In genomic region chr16:709651-710499, GRCh38 we compare ENCODE assay signal across 8 cellular contexts. TPM values are rescaled to one million over a fixed set of nuclear protein-coding genes. Genes with fewer than 3 reads are reported as not detected.
DNase-seq lines count a peak whose midpoint lies in the region; ATAC-seq and TF ChIP-seq lines count a peak whose summit lies in the region.

No MANE protein-coding gene starts in this region.

- peaks cover 45% of the 10 kb centered on the region for H3K27me3 ChIP-seq in adipocyte (replicated peaks; ENCODE audit: control insufficient read depth, insufficient read depth, low read length)

- H3K27me3 Mint-ChIP-seq in T-helper 2 cell treated with Interferon-gamma antibody and Interleukin-4, amounts not matched to agents 5 μg/mL and 100 μg/mL, for 36 hours (ENCODE audit: low read depth): peaks cover 42% of the 10 kb centered on the region
- peaks cover 8 to 17% of the 10 kb centered on the region in 2 donors for H3K27me3 Mint-ChIP-seq in natural killer cell (ENCODE audit: low read depth in 2 of 2)

- TF ChIP-seq CTCF in natural killer cell (IDR thresholded peaks at IDR 0.05): no peak

- no peak overlapping the region for H3K27ac Mint-ChIP-seq in T-helper 2 cell treated with Interferon-gamma antibody and Interleukin-4, amounts not matched to agents 5 μg/mL and 100 μg/mL, for 36 hours
- no peak overlapping the region for H3K27ac Mint-ChIP-seq in natural killer cell

- ATAC-seq in natural killer cell: no peak

- no peaks in the 10 kb centered on the region for H3K36me3 ChIP-seq in adipocyte (ENCODE audit: control insufficient read depth, insufficient read depth, low read length, severe bottlenecking)

- DNase-seq in DMS153 (lab: John Stamatoyannopoulos, UW): peak; percentile 92
- DNase-seq in NCI-H128 (lab: John Stamatoyannopoulos, UW; ENCODE audit: unreplicated experiment): peak; percentile 80
- peak; percentile 52 for DNase-seq in adipocyte (ENCODE audit: low read depth)
- DNase-seq in medulla oblongata (ENCODE audit: extremely low spot score): peak; percentile 90
- no peak for DNase-seq in mucosa of gallbladder (ENCODE audit: low spot score)
- no peak for DNase-seq in T-helper 2 cell treated with Interferon-gamma antibody and Interleukin-4, amounts not matched to agents 5 μg/mL and 100 μg/mL, for 36 hours (ENCODE audit: low spot score)
- DNase-seq in activated CD4-positive, alpha-beta T cell treated with anti-CD3 and anti-CD28 coated beads for 4 hours: no peak
- no peak for DNase-seq in natural killer cell

- no peaks in the 10 kb centered on the region for H3K36me3 Mint-ChIP-seq in T-helper 2 cell treated with Interferon-gamma antibody and Interleukin-4, amounts not matched to agents 5 μg/mL and 100 μg/mL, for 36 hours (ENCODE audit: low read depth)
- no peaks in the 10 kb centered on the region for H3K36me3 Mint-ChIP-seq in natural killer cell

- no peaks in the 10 kb centered on the region for H3K4me1 Mint-ChIP-seq in T-helper 2 cell treated with Interferon-gamma antibody and Interleukin-4, amounts not matched to agents 5 μg/mL and 100 μg/mL, for 36 hours (ENCODE audit: low read depth)
- no peaks in the 10 kb centered on the region for H3K4me1 Mint-ChIP-seq in natural killer cell

- H3K9me3 Mint-ChIP-seq in T-helper 2 cell treated with Interferon-gamma antibody and Interleukin-4, amounts not matched to agents 5 μg/mL and 100 μg/mL, for 36 hours: no peaks in the 10 kb centered on the region
- no peaks in the 10 kb centered on the region for H3K9me3 Mint-ChIP-seq in natural killer cell

- no peak overlapping the region for H3K4me3 Mint-ChIP-seq in T-helper 2 cell treated with Interferon-gamma antibody and Interleukin-4, amounts not matched to agents 5 μg/mL and 100 μg/mL, for 36 hours
- no peak overlapping the region for H3K4me3 Mint-ChIP-seq in natural killer cell

- no peaks in the 10 kb centered on the region for H3K9me3 ChIP-seq in adipocyte (ENCODE audit: control insufficient read depth, low read length)

- intact Hi-C loops in natural killer cell (cut with micrococcal nuclease): loop anchor here (2.0 to 10.0 kb wide), 2 partner anchors 75 to 345 kb away; no protein-coding TSS in a partner anchor

- no peak overlapping the region for H3K4me3 ChIP-seq in adipocyte (ENCODE audit: low read length)

- peaks cover 20% of the 10 kb centered on the region for H3K4me1 ChIP-seq in adipocyte (ENCODE audit: control insufficient read depth, insufficient read depth, low read length)

- H3K9ac ChIP-seq in adipocyte (ENCODE audit: low read length): no peak overlapping the region

RNA-seq across cellular contexts. Expression of gene FBXL16, which starts 4.3 kb away (rescaled TPM):
- total RNA-seq in mucosa of gallbladder (0.78 TPM), natural killer cell (under 1 TPM in 2 of 3 donors, not detected in 1; 0.48 to 0.79 TPM)

RNA-seq across cellular contexts. Expression of gene METRN, which starts 5.0 kb away (rescaled TPM):
- 62.0 TPM for total RNA-seq in mucosa of gallbladder
- 10 to 100 TPM; 11.8 to 16.6 (median 14.3) TPM for total RNA-seq in natural killer cell

RNA-seq across cellular contexts. Expression of gene ANTKMT, which starts 11.1 kb away (rescaled TPM):
- total RNA-seq in mucosa of gallbladder: 54.7 TPM
- 10 to 100 TPM; 33.7 to 39.0 (median 37.7) TPM for total RNA-seq in natural killer cell

RNA-seq across cellular contexts. Expression of gene CCDC78, which starts 16.4 kb away (rescaled TPM):
- total RNA-seq in mucosa of gallbladder (3.3 TPM), natural killer cell (10 to 100 TPM in 1 of 3 donors, 1 to 10 TPM in 2; 6.2 to 10.0 (median 7.7) TPM)

RNA-seq across cellular contexts. Expression of gene HAGHL, which starts 17.0 kb away (rescaled TPM):
- total RNA-seq in mucosa of gallbladder (13.4 TPM), natural killer cell (10 to 100 TPM; 13.5 to 21.5 (median 15.7) TPM)

Comparison
In these comparisons a context has a peak if more than half of its experiments do, and no peak if none do; other contexts are left out.
1. DNase-seq: peak in DMS153 (single experiment), NCI-H128 (single experiment), adipocyte (single experiment) and medulla oblongata (single experiment); none in mucosa of gallbladder (single experiment), T-helper 2 cell treated with Interferon-gamma antibody and Interleukin-4, amounts not matched to agents 5 μg/mL and 100 μg/mL, for 36 hours (single experiment), activated CD4-positive, alpha-beta T cell treated with anti-CD3 and anti-CD28 coated beads for 4 hours (0 of 2) and natural killer cell (single experiment).